ENCODE assay signal across 1 cellular context in genomic region chr5:73317523-73317922, GRCh38.
TF ChIP-seq lines count a peak whose summit lies in the region.

No MANE protein-coding gene starts in this region.

TF ChIP-seq in IMR-90, 13 proteins besides CTCF, POLR2A, EP300 and RAD21 (continued from another document):
- TF ChIP-seq ELK1 (IDR thresholded peaks at IDR 0.05; ENCODE audit: borderline replicate concordance, low read depth, low read length): no peak
- no peak for TF ChIP-seq CHD1 (IDR thresholded peaks at IDR 0.05; ENCODE audit: low read depth, low read length)
- TF ChIP-seq BHLHE40 (IDR thresholded peaks at IDR 0.05; ENCODE audit: low read depth, low read length): no peak
- no peak for TF ChIP-seq SMC3 (IDR thresholded peaks at IDR 0.05; ENCODE audit: low read depth, low read length)
- no peak for TF ChIP-seq MXI1 (IDR thresholded peaks at IDR 0.05; ENCODE audit: borderline replicate concordance, low read depth, low read length)
